In genomic region chr7:76201732-76202665, GRCh38 we compare ENCODE assay signal across 8 cellular contexts. TPM values are rescaled to one million over a fixed set of nuclear protein-coding genes. Genes with fewer than 3 reads are reported as not detected.
DNase-seq lines count a peak whose midpoint lies in the region; ATAC-seq and TF ChIP-seq lines count a peak whose summit lies in the region.

A gene with protein sequence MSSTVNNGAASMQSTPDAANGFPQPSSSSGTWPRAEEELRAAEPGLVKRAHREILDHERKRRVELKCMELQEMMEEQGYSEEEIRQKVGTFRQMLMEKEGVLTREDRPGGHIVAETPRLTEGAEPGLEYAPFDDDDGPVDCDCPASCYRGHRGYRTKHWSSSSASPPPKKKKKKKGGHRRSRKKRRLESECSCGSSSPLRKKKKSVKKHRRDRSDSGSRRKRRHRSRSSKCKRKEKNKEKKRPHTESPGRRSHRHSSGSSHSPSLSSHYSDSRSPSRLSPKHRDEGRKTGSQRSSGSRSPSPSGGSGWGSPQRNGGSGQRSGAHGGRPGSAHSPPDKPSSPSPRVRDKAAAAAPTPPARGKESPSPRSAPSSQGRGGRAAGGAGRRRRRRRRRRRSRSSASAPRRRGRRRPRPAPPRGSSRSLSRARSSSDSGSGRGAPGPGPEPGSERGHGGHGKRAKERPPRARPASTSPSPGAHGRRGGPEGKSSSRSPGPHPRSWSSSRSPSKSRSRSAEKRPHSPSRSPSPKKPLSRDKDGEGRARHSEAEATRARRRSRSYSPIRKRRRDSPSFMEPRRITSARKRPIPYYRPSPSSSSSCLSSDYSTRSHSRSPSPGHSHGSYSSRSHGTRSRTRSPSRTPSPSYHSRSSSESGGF (plus strand): TSS chr7:76201896. CDS start chr7:76235067, 33,171 bp downstream.

- peak; percentile 9 for TF ChIP-seq CTCF in kidney epithelial cell (IDR thresholded peaks at IDR 0.05; ENCODE audit: insufficient read depth, low read length, poor library complexity, severe bottlenecking)

- ATAC-seq in HG03108 (IDR thresholded peaks at IDR 0.05; ENCODE audit: unreplicated experiment) = peak; percentile 70
- ATAC-seq in HG03095 (IDR thresholded peaks at IDR 0.05; ENCODE audit: unreplicated experiment) = no peak

- no peak within 1 kb of the TSS for H3K4me3 ChIP-seq in kidney epithelial cell (ENCODE audit: low read depth, low read length)

- no peaks in the 10 kb centered on the region for H3K36me3 ChIP-seq in kidney epithelial cell (ENCODE audit: control insufficient read depth, insufficient read depth, low read length)

- peaks cover 5% of the 10 kb centered on the region for H3K27me3 ChIP-seq in kidney epithelial cell (ENCODE audit: control insufficient read depth, insufficient read depth, low read length)

- DNase-seq in ELF-1 (ENCODE audit: low read depth, low spot score) (peak; percentile 86), NCI-H345 treated with DMSO at 0.1 percent for 48 hours (lab: John Stamatoyannopoulos, UW; ENCODE audit: unreplicated experiment) (peak; percentile 51), cerebellar cortex (ENCODE audit: low spot score) (peak; percentile 72), kidney epithelial cell (ENCODE audit: low read depth) (no peak)
- peak; percentile 75 to 77 for DNase-seq in activated CD4-positive, alpha-beta T cell treated with anti-CD3 and anti-CD28 coated beads for 24 hours (ENCODE audit: low read depth in 2 of 2)
- DNase-seq in stimulated activated CD4-positive, alpha-beta T cell treated with anti-CD3 and anti-CD28 coated beads, Interleukin-1b, Interleukin-23, amount 100 ng/mL, for 24 hours (ENCODE audit: low read depth in 4 of 4, low spot score in 1 of 4) = peak; percentile 62 to 74 (median 72)

RNA-seq across cellular contexts. Expression of the gene that starts here (rescaled TPM):
- 0.21 TPM in 1 of 2 replicates, not detected in the other for total RNA-seq in kidney epithelial cell
